In the genomic region with DNA sequence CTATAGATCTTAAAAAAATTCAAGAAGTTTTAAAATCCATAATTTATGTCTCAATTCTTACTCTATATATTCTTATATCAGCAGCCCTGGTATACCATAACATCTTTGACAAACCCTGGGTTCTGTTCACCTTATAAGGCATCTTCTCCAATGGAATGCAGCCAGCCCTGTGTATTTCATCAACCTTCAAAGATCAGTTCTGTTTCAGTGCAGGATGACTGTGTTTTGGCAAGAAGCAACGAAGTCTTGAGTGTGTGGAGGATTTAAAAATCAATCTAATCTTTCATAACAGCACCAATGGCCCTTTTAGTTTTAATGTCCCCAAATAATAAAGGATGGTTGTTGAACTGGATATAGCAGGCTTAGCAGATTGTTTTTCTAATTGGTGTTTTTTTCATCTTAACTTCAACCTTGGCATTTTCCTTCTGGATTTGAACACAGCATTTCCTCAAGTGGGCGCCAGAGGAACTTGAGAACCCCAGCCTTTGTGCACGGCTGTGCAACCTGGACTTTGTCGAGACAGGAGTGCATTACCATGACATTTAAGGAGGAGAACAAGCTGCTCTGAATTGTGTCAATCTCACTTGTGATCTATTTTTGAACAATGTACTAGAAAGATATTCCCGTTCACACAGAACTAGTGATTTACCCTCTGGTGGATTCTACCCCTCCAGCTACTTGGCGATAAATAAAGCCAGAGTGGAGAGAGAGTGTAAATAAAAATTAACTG, we compare ENCODE assay signal across 8 cellular contexts.
DNase-seq lines count a peak whose midpoint lies in the region; ATAC-seq and TF ChIP-seq lines count a peak whose summit lies in the region.

No MANE protein-coding gene starts in this region.

- H3K9me2 ChIP-seq in HCT116 (ENCODE audit: insufficient read depth): no peaks in the 10 kb centered on the region

- no peak overlapping the region for H3K4me2 ChIP-seq in HCT116 (ENCODE audit: low read length)

- H3K9ac ChIP-seq in HCT116 (ENCODE audit: low read length): no peak overlapping the region

- DNase-seq in AG04449 (ENCODE audit: low read depth, low spot score) (no peak), HCT116 (ENCODE audit: low read depth, low spot score) (peak; percentile 36), WTC11 (ENCODE audit: low spot score) (peak; percentile 36), iPS DF 19.7 (ENCODE audit: low read depth, low spot score) (peak; percentile 7), globus pallidus (ENCODE audit: low spot score) (no peak), hippocampal formation (lab: John Stamatoyannopoulos, UW) (no peak)

- no TSS peak for BruUV-seq in HCT116 (replicated peaks; lab: Mats Ljungman, UMichigan)

- H3K36me3 Mint-ChIP-seq in WTC11: no peaks in the 10 kb centered on the region

- no peaks in the 10 kb centered on the region; the same call in 1 of the 2 replicates for H3K27me3 Mint-ChIP-seq in WTC11 (ENCODE audit: low read depth)

- ATAC-seq in HCT116 (peak; percentile 83), WTC11 (peak; percentile 67), GM19397 (IDR thresholded peaks at IDR 0.05; ENCODE audit: unreplicated experiment) (no peak), GM19351 (IDR thresholded peaks at IDR 0.05; ENCODE audit: unreplicated experiment) (no peak)

- H3K4me1 ChIP-seq in HCT116 (ENCODE audit: control insufficient read depth in 1 of 2, insufficient read depth in 2 of 2, low read length in 2 of 2): peaks cover 0 to 5% of the 10 kb centered on the region in 2 experiments; a peak in 1 of 4 replicates

- no peaks in the 10 kb centered on the region for H3K4me1 Mint-ChIP-seq in WTC11

- no peak overlapping the region for H3K27ac ChIP-seq in HCT116 (ENCODE audit: low read depth, low read length)

- RAD21 ChIA-PET in HCT116 (lab: Charles Lee; ENCODE audit: low non-redundant PET in 1 of 2, low total read pairs in 2 of 2, uncharacterized antibody in 2 of 2, unreplicated experiment in 2 of 2): no interaction called here

- no peaks in the 10 kb centered on the region for H3K9me3 ChIP-seq in HCT116 (ENCODE audit: control insufficient read depth in 1 of 2, insufficient read depth in 1 of 2, low read depth in 1 of 2, low read length in 2 of 2)

- H3K9me3 Mint-ChIP-seq in WTC11: no peaks in the 10 kb centered on the region

- POLR2A ChIA-PET in AG04449 (lab: Yijun Ruan, JAX): no interaction called here
- POLR2A ChIA-PET in HCT116 (lab: Charles Lee): no interaction called here
- POLR2A ChIA-PET in WTC11 (lab: Charles Lee): interaction anchor here (0.7 kb wide), 1 partner anchor 15 kb away, joined by 4 read pairs; no protein-coding TSS in a partner anchor

- H3K27ac Mint-ChIP-seq in WTC11: no peak overlapping the region

- TF ChIP-seq POLR2A in HCT116 (IDR thresholded peaks at IDR 0.05; ENCODE audit: borderline replicate concordance, extremely low read depth, insufficient read depth, insufficient read length): no peak

- TF ChIP-seq CTCF in AG04449 (IDR thresholded peaks at IDR 0.05; ENCODE audit: insufficient read depth, low read length, missing control alignments) (peak; percentile 44), HCT116 (IDR thresholded peaks at IDR 0.05 in 2 of 3, conservative IDR thresholded peaks at IDR 0.05 in 1 of 3; ENCODE audit: borderline replicate concordance in 1 of 3, insufficient read depth in 1 of 3, low read depth in 2 of 3, low read length in 2 of 3) (peak; percentile 62 to 71 (median 63); a peak in 4 of 6 replicates), WTC11 (IDR thresholded peaks at IDR 0.05) (0 out of 2 replicates have a peak, but pooled peaks have one; percentile 23)

- CTCF ChIA-PET in AG04449 (lab: Yijun Ruan, JAX) (interaction anchor here (0.6 to 2.2 kb wide), 9 partner anchors 9 to 260 kb away, joined by 3 to 14 read pairs (median 4); no protein-coding TSS in a partner anchor), HCT116 (lab: Charles Lee) (interaction anchor here (0.6 to 1.1 kb wide), 5 partner anchors 14 to 339 kb away, joined by 3 to 11 read pairs (median 5); no protein-coding TSS in a partner anchor), WTC11 (lab: Charles Lee) (interaction anchor here (0.7 to 1.0 kb wide), 2 partner anchors 30 to 145 kb away, joined by 4 read pairs; no protein-coding TSS in a partner anchor)

- H3K4me3 Mint-ChIP-seq in WTC11: no peak overlapping the region

- TF ChIP-seq RAD21 in HCT116 (IDR thresholded peaks at IDR 0.05; ENCODE audit: low read depth): peak; percentile 87

- intact Hi-C loops in HCT116 (cut with micrococcal nuclease): loop anchor here (2.0 to 10.0 kb wide), 3 partner anchors 144 to 1318 kb away; no protein-coding TSS in a partner anchor

- H3K27me3 ChIP-seq in HCT116 (ENCODE audit: insufficient read depth, low read length): no peaks in the 10 kb centered on the region

- H2AFZ ChIP-seq in HCT116 (ENCODE audit: low read depth, low read length, poor library complexity, severe bottlenecking): peak overlapping the region; percentile 2

- H4K20me1 ChIP-seq in HCT116 (ENCODE audit: insufficient read depth): no peaks in the 10 kb centered on the region

- H3K4me3 ChIP-seq in AG04449 (ENCODE audit: low read depth, low read length) (no peak overlapping the region), HCT116 (replicated peaks in 1 of 2; ENCODE audit: low read depth in 1 of 2, low read length in 2 of 2) (no peak overlapping the region)

- no peaks in the 10 kb centered on the region for H3K79me2 ChIP-seq in HCT116 (ENCODE audit: insufficient read depth, low read length)

- no peaks in the 10 kb centered on the region for H3K36me3 ChIP-seq in HCT116 (ENCODE audit: control insufficient read depth in 1 of 2, insufficient read depth in 2 of 2, low read length in 2 of 2)

TF ChIP-seq in HCT116, 20 proteins besides CTCF, POLR2A, EP300 and RAD21 (continues in another document):
- TF ChIP-seq ZFX (IDR thresholded peaks at IDR 0.05) (no peak), SRF (IDR thresholded peaks at IDR 0.05; ENCODE audit: low read depth) (no peak), ZNF274 (IDR thresholded peaks at IDR 0.05; ENCODE audit: low read depth, low read length) (no peak), EGR1 (IDR thresholded peaks at IDR 0.05; ENCODE audit: low read depth) (no peak), FOSL1 (IDR thresholded peaks at IDR 0.05; ENCODE audit: low read depth) (no peak), YY1 (IDR thresholded peaks at IDR 0.05; ENCODE audit: extremely low read depth, insufficient replicate concordance, low read depth, low read length) (no peak), EZH2phosphoT487 (IDR thresholded peaks at IDR 0.05; ENCODE audit: borderline replicate concordance) (no peak), CBX3 (IDR thresholded peaks at IDR 0.05; ENCODE audit: low read depth) (no peak), ELF1 (IDR thresholded peaks at IDR 0.05; ENCODE audit: borderline replicate concordance, low read depth) (no peak), CEBPB (IDR thresholded peaks at IDR 0.05; ENCODE audit: low read depth) (no peak), POLR2AphosphoS5 (IDR thresholded peaks at IDR 0.05; ENCODE audit: low read depth, low read length) (no peak), TCF7L2 (IDR thresholded peaks at IDR 0.05; ENCODE audit: borderline replicate concordance, extremely low read depth, insufficient read depth, insufficient read length) (no peak), EZH2 (IDR thresholded peaks at IDR 0.05) (no peak), JUND (IDR thresholded peaks at IDR 0.05) (no peak), SIN3A (IDR thresholded peaks at IDR 0.05; ENCODE audit: low read depth) (no peak), SP1 (IDR thresholded peaks at IDR 0.05; ENCODE audit: low read depth) (no peak)
- TF ChIP-seq, protein P1, sequence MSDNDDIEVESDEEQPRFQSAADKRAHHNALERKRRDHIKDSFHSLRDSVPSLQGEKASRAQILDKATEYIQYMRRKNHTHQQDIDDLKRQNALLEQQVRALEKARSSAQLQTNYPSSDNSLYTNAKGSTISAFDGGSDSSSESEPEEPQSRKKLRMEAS (IDR thresholded peaks at IDR 0.05): no peak
- TF ChIP-seq, protein P2, sequence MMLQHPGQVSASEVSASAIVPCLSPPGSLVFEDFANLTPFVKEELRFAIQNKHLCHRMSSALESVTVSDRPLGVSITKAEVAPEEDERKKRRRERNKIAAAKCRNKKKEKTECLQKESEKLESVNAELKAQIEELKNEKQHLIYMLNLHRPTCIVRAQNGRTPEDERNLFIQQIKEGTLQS (IDR thresholded peaks at IDR 0.05): no peak

TF ChIP-seq in WTC11, 78 proteins besides CTCF, POLR2A, EP300 and RAD21 (continues in another document):
- TF ChIP-seq, protein P3, sequence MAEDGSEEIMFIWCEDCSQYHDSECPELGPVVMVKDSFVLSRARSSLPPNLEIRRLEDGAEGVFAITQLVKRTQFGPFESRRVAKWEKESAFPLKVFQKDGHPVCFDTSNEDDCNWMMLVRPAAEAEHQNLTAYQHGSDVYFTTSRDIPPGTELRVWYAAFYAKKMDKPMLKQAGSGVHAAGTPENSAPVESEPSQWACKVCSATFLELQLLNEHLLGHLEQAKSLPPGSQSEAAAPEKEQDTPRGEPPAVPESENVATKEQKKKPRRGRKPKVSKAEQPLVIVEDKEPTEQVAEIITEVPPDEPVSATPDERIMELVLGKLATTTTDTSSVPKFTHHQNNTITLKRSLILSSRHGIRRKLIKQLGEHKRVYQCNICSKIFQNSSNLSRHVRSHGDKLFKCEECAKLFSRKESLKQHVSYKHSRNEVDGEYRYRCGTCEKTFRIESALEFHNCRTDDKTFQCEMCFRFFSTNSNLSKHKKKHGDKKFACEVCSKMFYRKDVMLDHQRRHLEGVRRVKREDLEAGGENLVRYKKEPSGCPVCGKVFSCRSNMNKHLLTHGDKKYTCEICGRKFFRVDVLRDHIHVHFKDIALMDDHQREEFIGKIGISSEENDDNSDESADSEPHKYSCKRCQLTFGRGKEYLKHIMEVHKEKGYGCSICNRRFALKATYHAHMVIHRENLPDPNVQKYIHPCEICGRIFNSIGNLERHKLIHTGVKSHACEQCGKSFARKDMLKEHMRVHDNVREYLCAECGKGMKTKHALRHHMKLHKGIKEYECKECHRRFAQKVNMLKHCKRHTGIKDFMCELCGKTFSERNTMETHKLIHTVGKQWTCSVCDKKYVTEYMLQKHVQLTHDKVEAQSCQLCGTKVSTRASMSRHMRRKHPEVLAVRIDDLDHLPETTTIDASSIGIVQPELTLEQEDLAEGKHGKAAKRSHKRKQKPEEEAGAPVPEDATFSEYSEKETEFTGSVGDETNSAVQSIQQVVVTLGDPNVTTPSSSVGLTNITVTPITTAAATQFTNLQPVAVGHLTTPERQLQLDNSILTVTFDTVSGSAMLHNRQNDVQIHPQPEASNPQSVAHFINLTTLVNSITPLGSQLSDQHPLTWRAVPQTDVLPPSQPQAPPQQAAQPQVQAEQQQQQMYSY (CRISPR knock-in tag; IDR thresholded peaks at IDR 0.05): no peak
- TF ChIP-seq FOXK1 (CRISPR knock-in tag; IDR thresholded peaks at IDR 0.05) (no peak), TCF7 (CRISPR knock-in tag; IDR thresholded peaks at IDR 0.05; ENCODE audit: low read depth) (no peak), FOXJ3 (CRISPR knock-in tag; IDR thresholded peaks at IDR 0.05; ENCODE audit: borderline replicate concordance) (no peak), ETV6 (CRISPR knock-in tag; IDR thresholded peaks at IDR 0.05) (no peak)

Comparison
In these comparisons a context has a peak if more than half of its experiments do, and no peak if none do; other contexts are left out.
1. DNase-seq: peak in HCT116 (single experiment), WTC11 (single experiment) and iPS DF 19.7 (single experiment); none in AG04449 (single experiment), globus pallidus (single experiment) and hippocampal formation (0 of 2).
2. ATAC-seq: peak in HCT116 (single experiment) and WTC11 (single experiment); none in GM19397 (single experiment) and GM19351 (single experiment).
3. Peak in every context shown above with its lines, with median percentiles within 50 percentile points of each other: CTCF ChIP-seq.